ENCODE assay signal across 14 cellular contexts in genomic region chr5:83441752-83442151, GRCh38. TPM values are rescaled to one million over a fixed set of nuclear protein-coding genes. Genes with fewer than 3 reads are reported as not detected.
DNase-seq lines count a peak whose midpoint lies in the region; ATAC-seq, FAIRE-seq and TF ChIP-seq lines count a peak whose summit lies in the region.
"Had no signal": no experiment of that assay in that cellular context is flagged by ENCODE, and none has a peak within 500 bp of the region (broad histone marks: within the 10 kb centered on the region; RNA-seq: fewer than 3 reads in every experiment).

No MANE protein-coding gene starts in this region.

- TF ChIP-seq POLR2A in HepG2 (IDR thresholded peaks at IDR 0.05; ENCODE audit: insufficient read depth in 1 of 2, low read depth in 2 of 2, low read length in 2 of 2) (no peak), right lobe of liver (IDR thresholded peaks at IDR 0.05) (no peak)

- no peaks in the 10 kb centered on the region for H3K79me2 ChIP-seq in HepG2 (ENCODE audit: insufficient read depth, low read length)

- H3K27me3 Mint-ChIP-seq in activated naive CD8-positive, alpha-beta T cell treated with anti-CD3 and anti-CD28 coated beads for 36 hours = no peaks in the 10 kb centered on the region

- H3K36me3 ChIP-seq in HepG2 (replicated peaks in 1 of 2; ENCODE audit: control insufficient read depth in 1 of 2, insufficient read depth in 2 of 2, low read length in 2 of 2) (no peaks in the 10 kb centered on the region), right lobe of liver (no peaks in the 10 kb centered on the region)
- H3K36me3 ChIP-seq: tibial nerve had no signal

- H3K4me1 Mint-ChIP-seq in activated naive CD8-positive, alpha-beta T cell treated with anti-CD3 and anti-CD28 coated beads for 36 hours = no peaks in the 10 kb centered on the region

- H3K4me3 ChIP-seq in HepG2 (replicated peaks in 1 of 3; ENCODE audit: insufficient read depth in 1 of 3, low read depth in 2 of 3, low read length in 3 of 3) (no peak overlapping the region), right lobe of liver (no peak overlapping the region)
- H3K4me3 ChIP-seq: tibial nerve had no signal

- no peak for FAIRE-seq in HepG2 (lab: Jason Lieb, UNC)
- FAIRE-seq: A204.1 had no signal

- H3K27ac Mint-ChIP-seq in activated naive CD8-positive, alpha-beta T cell treated with anti-CD3 and anti-CD28 coated beads for 36 hours = no peak overlapping the region

- TF ChIP-seq CTCF in HepG2 (CRISPR knock-in tag; IDR thresholded peaks at IDR 0.05) (no peak), right lobe of liver (IDR thresholded peaks at IDR 0.05) (no peak)

- no peaks in the 10 kb centered on the region; a peak in 1 of 5 replicates for H3K27me3 ChIP-seq in HepG2 (ENCODE audit: control insufficient read depth in 1 of 2, insufficient read depth in 2 of 2, low read length in 2 of 2)
- H3K27me3 ChIP-seq in right lobe of liver = no peaks in the 10 kb centered on the region
- H3K27me3 ChIP-seq: tibial nerve had no signal

- H3K9ac ChIP-seq in HepG2 (ENCODE audit: insufficient read depth, low read depth, low read length) = no peak overlapping the region
- H3K9ac ChIP-seq: KMS-11 had no signal

- TF ChIP-seq RAD21 in HepG2 (CRISPR knock-in tag; IDR thresholded peaks at IDR 0.05) (no peak), Ishikawa (IDR thresholded peaks at IDR 0.05; ENCODE audit: low read depth) (no peak)

- H3K4me1 ChIP-seq in HepG2 (ENCODE audit: insufficient read depth, low read length) = no peaks in the 10 kb centered on the region
- no peaks in the 10 kb centered on the region for H3K4me1 ChIP-seq in right lobe of liver

- H3K4me2 ChIP-seq in HepG2 (ENCODE audit: low read depth, low read length) = no peak overlapping the region
- H3K4me2 ChIP-seq: KMS-11 had no signal

- intact Hi-C loops in HepG2 (cut with micrococcal nuclease; ENCODE audit: unreplicated experiment) = no loop called here
- intact Hi-C loops in right lobe of liver (cut with DNase I) = no loop called here

- no peak for ATAC-seq in HepG2
- no peak for ATAC-seq in right lobe of liver
- peak; percentile 95 for ATAC-seq in HG02678 (IDR thresholded peaks at IDR 0.05; ENCODE audit: unreplicated experiment)

- H3K4me3 Mint-ChIP-seq in activated naive CD8-positive, alpha-beta T cell treated with anti-CD3 and anti-CD28 coated beads for 36 hours = no peak overlapping the region

- in situ Hi-C loops in HepG2 (cut with HindIII; ENCODE audit: extremely low pct_ligation_motif_present, low pct_unique_long_range_greater_than_20kb) = loop anchor here (25.0 kb wide), 1 partner anchor 804 kb away; no protein-coding TSS in a partner anchor

- peaks cover 3% of the 10 kb centered on the region for H3K9me3 Mint-ChIP-seq in activated naive CD8-positive, alpha-beta T cell treated with anti-CD3 and anti-CD28 coated beads for 36 hours

- no peaks in the 10 kb centered on the region for H3K9me3 ChIP-seq in HepG2 (ENCODE audit: low read length)
- H3K9me3 ChIP-seq in right lobe of liver = no peaks in the 10 kb centered on the region
- H3K9me3 ChIP-seq: tibial nerve had no signal

- H4K20me1 ChIP-seq in HepG2 (ENCODE audit: insufficient read depth, low read length) = no peaks in the 10 kb centered on the region

- no peak overlapping the region for H2AFZ ChIP-seq in HepG2 (ENCODE audit: low read length)

- H3K27ac ChIP-seq in HepG2 (ENCODE audit: extremely low read length, insufficient read depth, low read length) = no peak overlapping the region
- no peak overlapping the region for H3K27ac ChIP-seq in right lobe of liver
- H3K27ac ChIP-seq: KMS-11, tibial nerve had no signal

- WGBS in HepG2 (ENCODE audit: low lambda C conversion rate) = 51% methylated on average over 4 of the region's 4 CpGs
- 74% methylated on average over 4 of the region's 4 CpGs for WGBS in right lobe of liver (ENCODE audit: insufficient coverage, low coverage, low lambda C conversion rate, missing lambda C conversion rate)

- no TSS peak for BruUV-seq in HepG2 (replicated peaks; lab: Mats Ljungman, UMichigan)

- CTCF ChIA-PET in HepG2 (lab: Yijun Ruan, JAX; ENCODE audit: low intra/inter-chr PET ratio, low total read pairs) = no interaction called here

- no peak for DNase-seq in HepG2 (ENCODE audit: low spot score)
- DNase-seq in right lobe of liver = no peak
- no peak for DNase-seq in putamen (ENCODE audit: low spot score)
- no peak for DNase-seq in NAMALWA (ENCODE audit: low spot score)
- DNase-seq in SW480 (ENCODE audit: low spot score) = no peak
- DNase-seq in activated naive CD8-positive, alpha-beta T cell treated with anti-CD3 and anti-CD28 coated beads for 36 hours = no peak
- DNase-seq: activated T-cell treated with anti-CD3 and anti-CD28 coated beads, Interleukin-2, amount 50 U/mL, for 48 hours; Caco-2; NCI-H2081 had no signal

- H3K36me3 Mint-ChIP-seq in activated naive CD8-positive, alpha-beta T cell treated with anti-CD3 and anti-CD28 coated beads for 36 hours = no peaks in the 10 kb centered on the region

- TF ChIP-seq EP300 in HepG2 (IDR thresholded peaks at IDR 0.05; ENCODE audit: low read depth in 2 of 2, low read length in 2 of 2) (no peak), HepG2 (CRISPR knock-in tag; IDR thresholded peaks at IDR 0.05; ENCODE audit: borderline replicate concordance) (no peak), Ishikawa (IDR thresholded peaks at IDR 0.05; ENCODE audit: borderline replicate concordance) (no peak)

- POLR2A ChIA-PET in HepG2 (lab: Yijun Ruan, JAX) = no interaction called here

TF ChIP-seq in HepG2, 621 proteins besides CTCF, POLR2A, EP300 and RAD21 (continues in another document):
- TF ChIP-seq ZNF430 (CRISPR knock-in tag; IDR thresholded peaks at IDR 0.05) (no peak), CEBPB (IDR thresholded peaks at IDR 0.05; ENCODE audit: borderline replicate concordance, low read depth, low read length) (peak; percentile 89), CEBPG (CRISPR knock-in tag; IDR thresholded peaks at IDR 0.05) (peak; percentile 55), MZF1 (CRISPR knock-in tag; IDR thresholded peaks at IDR 0.05; ENCODE audit: borderline replicate concordance) (no peak)

TF ChIP-seq in Ishikawa, 13 proteins besides CTCF, POLR2A, EP300 and RAD21:
- no peak for TF ChIP-seq MAX (IDR thresholded peaks at IDR 0.05)
- no peak for TF ChIP-seq EGR1 (IDR thresholded peaks at IDR 0.05)
- peak; percentile 76 for TF ChIP-seq CEBPB (IDR thresholded peaks at IDR 0.05)

RNA-seq across cellular contexts. Expression of gene VCAN, which starts 29.8 kb away (rescaled TPM):
- total RNA-seq in HepG2 (2016; rRNA removed; fragmentation: Illumina TruSeq; extraction: Trizol) (0.83 and 1.2 TPM in 2 replicates), right lobe of liver (10 to 100 TPM in 2 of 6 experiments, 1 to 10 TPM in 4; 3.8 to 13.8 (median 6.0) TPM)
- total RNA-seq in HepG2 (2016; cell fraction: cytosol; rRNA removed; fragmentation: Illumina TruSeq; extraction: Trizol; ENCODE audit: low read depth) = 0.09 TPM in 1 of 2 replicates, not detected in the other
- 0.39 and 1.3 TPM in 2 replicates for total RNA-seq in HepG2 (2016; cell fraction: insoluble cytoplasmic fraction; rRNA removed; fragmentation: Illumina TruSeq; extraction: Trizol)
- 0.10 and 0.28 TPM in 2 replicates for total RNA-seq in HepG2 (2016; cell fraction: membrane; rRNA removed; fragmentation: Illumina TruSeq; extraction: Trizol)
- 4.4 and 4.8 TPM in 2 replicates for total RNA-seq in HepG2 (2016; cell fraction: nucleus; rRNA removed; fragmentation: Illumina TruSeq; extraction: Trizol)
- 3.5 and 3.7 TPM in 2 replicates for polyA plus RNA-seq in HepG2 (2011; rRNA removed)
- polyA plus RNA-seq in HepG2 (2011; cell fraction: cytosol; rRNA removed) = 2.2 and 3.5 TPM in 2 replicates
- 2.8 and 4.2 TPM in 2 replicates for polyA plus RNA-seq in HepG2 (2011; cell fraction: nucleus; rRNA removed)
- 7.1 and 8.0 TPM in 2 replicates for polyA plus RNA-seq in HepG2 (2012)
- 0.06 TPM in 1 of 2 replicates, not detected in the other for polyA plus RNA-seq in HepG2 (2016; cell fraction: cytosol; fragmentation: Illumina TruSeq; extraction: Trizol; ENCODE audit: low read depth)
- 0.19 and 0.81 TPM in 2 replicates for polyA plus RNA-seq in HepG2 (2016; cell fraction: insoluble cytoplasmic fraction; fragmentation: Illumina TruSeq; extraction: Trizol; ENCODE audit: low read depth)
- polyA plus RNA-seq in HepG2 (2016; cell fraction: membrane; fragmentation: Illumina TruSeq; extraction: Trizol; ENCODE audit: low read depth) = 0.08 TPM in 1 of 2 replicates, not detected in the other
- 3.3 TPM in 2 replicates for polyA plus RNA-seq in HepG2 (2016; cell fraction: nucleus; fragmentation: Illumina TruSeq; extraction: Trizol; ENCODE audit: insufficient read depth, low read depth)
- polyA minus RNA-seq in HepG2 (2011; rRNA and poly(A)+ RNA removed; ENCODE audit: low replicate concordance) = 0.19 and 16.8 TPM in 2 replicates
- polyA minus RNA-seq in HepG2 (2011; cell fraction: cytosol; rRNA and poly(A)+ RNA removed) = 3.9 and 9.6 TPM in 2 replicates
- 10.7 and 12.3 TPM in 2 replicates for polyA minus RNA-seq in HepG2 (2011; cell fraction: nucleus; rRNA and poly(A)+ RNA removed)
- not detected for total RNA-seq in activated naive CD8-positive, alpha-beta T cell treated with anti-CD3 and anti-CD28 coated beads for 36 hours
